In the genomic region with DNA sequence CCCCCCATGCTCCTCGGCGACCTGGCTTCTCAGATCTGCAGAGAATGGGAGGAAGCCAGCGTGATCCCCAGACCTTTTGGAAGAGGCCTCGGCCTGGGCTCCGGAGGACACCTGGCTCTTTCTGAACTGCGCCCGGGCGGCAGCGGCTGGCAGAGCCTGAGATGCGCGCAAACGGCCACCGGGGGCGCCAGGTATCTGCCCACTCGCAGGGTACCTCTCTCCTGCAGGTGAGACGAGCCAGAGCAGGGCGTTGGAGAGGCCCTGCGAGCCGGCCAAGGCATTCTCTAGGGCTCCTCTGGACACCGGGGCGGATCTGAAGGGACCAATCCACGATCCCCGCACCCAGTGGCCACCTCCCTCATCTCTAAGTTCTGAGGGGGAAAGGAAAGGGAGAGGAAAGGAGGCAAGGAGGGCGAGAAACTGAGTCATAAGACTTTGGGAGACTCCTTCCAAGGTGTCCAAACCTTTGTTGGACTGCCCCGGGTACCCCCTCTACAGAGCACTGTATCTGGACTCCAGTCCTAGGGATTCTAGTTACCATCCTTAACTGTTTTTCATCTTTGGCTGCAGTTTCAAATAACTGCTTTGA, we compare ENCODE assay signal across 13 cellular contexts. TPM values are rescaled to one million over a fixed set of nuclear protein-coding genes. Genes with fewer than 3 reads are reported as not detected.
DNase-seq lines count a peak whose midpoint lies in the region; TF ChIP-seq lines count a peak whose summit lies in the region.
"Had no signal": no experiment of that assay in that cellular context is flagged by ENCODE, and none has a peak within 500 bp of the region (broad histone marks: within the 10 kb centered on the region; RNA-seq: fewer than 3 reads in every experiment).

No MANE protein-coding gene starts in this region.

- WGBS in iPS DF 6.9 (ENCODE audit: insufficient coverage, insufficient read length), result no CpG with 5 or more reads among the region's 25 CpGs

- BruUV-seq in PC-9 (replicated peaks; lab: Mats Ljungman, UMichigan), result no TSS peak

- H3K4me1 ChIP-seq in PC-9 (replicated peaks; ENCODE audit: insufficient read depth) (no peaks in the 10 kb centered on the region), iPS DF 6.9 (ENCODE audit: control insufficient read depth, insufficient read depth, low read length) (no peaks in the 10 kb centered on the region)
- H3K4me1 ChIP-seq: Caco-2, upper lobe of right lung had no signal

- H3K4me3 ChIP-seq in PC-9 (no peak overlapping the region), iPS DF 6.9 (ENCODE audit: low read length) (no peak overlapping the region)
- H3K4me3 ChIP-seq: hepatocyte, upper lobe of right lung had no signal

- in situ Hi-C loops in G401 (cut with HindIII; ENCODE audit: low sequenced_read_pairs), result no loop called here

- POLR2A ChIA-PET in PC-9 (lab: Charles Lee; ENCODE audit: unreplicated experiment) (no interaction called here), GM10248 (lab: Yijun Ruan, JAX) (no interaction called here)

- no peak overlapping the region for H3K27ac ChIP-seq in PC-9
- no peak overlapping the region for H3K27ac ChIP-seq in iPS DF 6.9 (ENCODE audit: low read length)
- H3K27ac ChIP-seq: hepatocyte, upper lobe of right lung had no signal

- no peak overlapping the region for H3K4me2 ChIP-seq in PC-9
- H3K4me2 ChIP-seq: hepatocyte had no signal

- no peaks in the 10 kb centered on the region for H3K79me2 ChIP-seq in PC-9 (ENCODE audit: low read depth)
- H3K79me2 ChIP-seq: hepatocyte had no signal

- CTCF ChIA-PET in PC-9 (lab: Charles Lee) (no interaction called here), GM10248 (lab: Yijun Ruan, JAX) (interaction anchor here (1.7 kb wide), 1 partner anchor 10 kb away, joined by 6 read pairs; no protein-coding TSS in a partner anchor)

- peak; percentile 53 for DNase-seq in COLO668 (lab: John Stamatoyannopoulos, UW; ENCODE audit: unreplicated experiment)
- peak in 1 of 2 experiments; percentile 19 for DNase-seq in PC-9
- peak; percentile 43 for DNase-seq in iPS DF 6.9 (ENCODE audit: low read depth, low spot score)
- DNase-seq in GM10248 (ENCODE audit: extremely low spot score), result no peak
- no peak for DNase-seq in central memory CD4-positive, alpha-beta T cell
- DNase-seq in G401 (ENCODE audit: low spot score), result no peak
- DNase-seq: amygdala, NCI-H2107, upper lobe of right lung had no signal

- TF ChIP-seq CTCF in GM12874 (IDR thresholded peaks at IDR 0.05; ENCODE audit: insufficient read depth, low read depth, low read length) (peak; percentile 35; the same call in 1 of the 2 replicates), PC-9 (conservative IDR thresholded peaks at IDR 0.05) (peak; percentile 56), GM10248 (IDR thresholded peaks at IDR 0.05; ENCODE audit: control extremely low read depth, extremely low read depth, low read depth, missing control alignments) (no peak)

- H3K9me3 ChIP-seq in PC-9 (ENCODE audit: insufficient read depth, low read depth) (no peaks in the 10 kb centered on the region), iPS DF 6.9 (ENCODE audit: control insufficient read depth, insufficient read depth, low read length) (no peaks in the 10 kb centered on the region)
- H3K9me3 ChIP-seq: Caco-2 had no signal

- no peaks in the 10 kb centered on the region for H3K36me3 ChIP-seq in PC-9 (ENCODE audit: low read depth)
- H3K36me3 ChIP-seq in iPS DF 6.9 (ENCODE audit: control insufficient read depth, insufficient read depth, low read length), result no peaks in the 10 kb centered on the region
- H3K36me3 ChIP-seq: upper lobe of right lung had no signal

- H3F3A ChIP-seq in PC-9 (ENCODE audit: insufficient read depth, low read depth), result no peaks in the 10 kb centered on the region

- H3K27me3 ChIP-seq in PC-9 (ENCODE audit: insufficient read depth, low read depth) (peaks cover 20% of the 10 kb centered on the region), iPS DF 6.9 (ENCODE audit: control insufficient read depth, insufficient read depth, low read length) (no peaks in the 10 kb centered on the region)
- H3K27me3 ChIP-seq: upper lobe of right lung had no signal

- intact Hi-C loops in PC-9 (cut with micrococcal nuclease; ENCODE audit: unreplicated experiment), result loop anchor here (10.0 kb wide), 1 partner anchor 79 kb away; no protein-coding TSS in a partner anchor

- no peak overlapping the region for H2AFZ ChIP-seq in PC-9
- H2AFZ ChIP-seq: hepatocyte had no signal

- no peaks in the 10 kb centered on the region for H4K20me1 ChIP-seq in PC-9 (ENCODE audit: insufficient read depth)

- H3K9me2 ChIP-seq in PC-9 (ENCODE audit: insufficient read depth), result no peaks in the 10 kb centered on the region

RNA-seq across cellular contexts. Expression of gene SLC46A2, which starts 55.0 kb away (rescaled TPM):
- total RNA-seq in PC-9 (2021), result not detected in 2 replicates
- not detected in 2 replicates for total RNA-seq in G401 (2014; rRNA removed; shearing (Covaris generic))
- total RNA-seq: Caco-2, hepatocyte, SK-MEL-5 had no signal

Comparison
In these comparisons a context has a peak if more than half of its experiments do, and no peak if none do; other contexts are left out.
1. DNase-seq: peak in COLO668 (single experiment) and iPS DF 6.9 (single experiment); none in GM10248 (single experiment), central memory CD4-positive, alpha-beta T cell (single experiment) and G401 (single experiment).